ENCODE assay signal across 32 cellular contexts in genomic region chr5:122073864-122074263, GRCh38. TPM values are rescaled to one million over a fixed set of nuclear protein-coding genes. Genes with fewer than 3 reads are reported as not detected.
DNase-seq lines count a peak whose midpoint lies in the region; ATAC-seq and TF ChIP-seq lines count a peak whose summit lies in the region.
"Had no signal": no experiment of that assay in that cellular context is flagged by ENCODE, and none has a peak within 500 bp of the region (broad histone marks: within the 10 kb centered on the region; RNA-seq: fewer than 3 reads in every experiment).

No MANE protein-coding gene starts in this region.

- no peaks in the 10 kb centered on the region for H3K27me3 ChIP-seq in MG63
- H3K27me3 ChIP-seq in mesenchymal stem cell (ENCODE audit: control insufficient read depth in 1 of 2, insufficient read depth in 1 of 2, low read length in 2 of 2): no peaks in the 10 kb centered on the region
- H3K27me3 ChIP-seq in WERI-Rb-1 (ENCODE audit: insufficient read depth, low read depth, severe bottlenecking): peaks cover 5% of the 10 kb centered on the region
- peaks cover 24% of the 10 kb centered on the region for H3K27me3 ChIP-seq in left ventricle myocardium inferior (ENCODE audit: low read depth)
- peaks cover 0 to 26% (median 19%) of the 10 kb centered on the region in 3 donors for H3K27me3 ChIP-seq in stomach

- no peak overlapping the region for H2AK5ac ChIP-seq in mesenchymal stem cell (ENCODE audit: low read length, severe bottlenecking)

- no peak overlapping the region for H3K27ac ChIP-seq in mesenchymal stem cell (ENCODE audit: low read length, poor library complexity, severe bottlenecking)
- H3K27ac ChIP-seq in WERI-Rb-1: no peak overlapping the region
- H3K27ac ChIP-seq in left ventricle myocardium inferior (replicated peaks): no peak overlapping the region
- H3K27ac ChIP-seq in stomach: no peak overlapping the region
- H3K27ac ChIP-seq: heart right ventricle had no signal

- TF ChIP-seq CTCF in AG10803 (conservative IDR thresholded peaks at IDR 0.05; ENCODE audit: low read length): no peak
- no peak for TF ChIP-seq CTCF in WERI-Rb-1 (IDR thresholded peaks at IDR 0.05; ENCODE audit: low read depth, low read length)
- no peak for TF ChIP-seq CTCF in left ventricle myocardium inferior (IDR thresholded peaks at IDR 0.05; ENCODE audit: borderline replicate concordance)
- no peak for TF ChIP-seq CTCF in stomach (IDR thresholded peaks at IDR 0.05)

- no peak overlapping the region for H2BK15ac ChIP-seq in mesenchymal stem cell (ENCODE audit: low read depth, poor library complexity, severe bottlenecking)

- H3K79me1 ChIP-seq in mesenchymal stem cell (replicated peaks; ENCODE audit: low read length, poor library complexity, severe bottlenecking): peaks cover 5% of the 10 kb centered on the region

- H3K4me2 ChIP-seq in mesenchymal stem cell (ENCODE audit: low read length, poor library complexity, severe bottlenecking): no peak overlapping the region

- no peak overlapping the region for H3K23ac ChIP-seq in mesenchymal stem cell (ENCODE audit: low read length in 2 of 2)

- intact Hi-C loops in left ventricle myocardium inferior (cut with micrococcal nuclease): no loop called here
- intact Hi-C loops in stomach (cut with DNase I; ENCODE audit: low total_unique reads): no loop called here

- H3K18ac ChIP-seq in mesenchymal stem cell (ENCODE audit: low read depth in 1 of 2, low read length in 2 of 2): no peak overlapping the region

- no peak overlapping the region for H4K8ac ChIP-seq in mesenchymal stem cell (ENCODE audit: low read length)

- no peak overlapping the region for H2AFZ ChIP-seq in mesenchymal stem cell (ENCODE audit: low read depth, low read length)

- H2BK5ac ChIP-seq in mesenchymal stem cell (ENCODE audit: low read depth, low read length, poor library complexity, severe bottlenecking): no peak overlapping the region

- 94% methylated on average over 3 of the region's 3 CpGs for WGBS in mesenchymal stem cell
- WGBS in stomach, 5 donors: 91 to 94% (median 92%) methylated on average over 3 of the region's 3 CpGs

- H4K91ac ChIP-seq in mesenchymal stem cell (ENCODE audit: low read length): no peak overlapping the region

- DNase-seq in AG10803 (ENCODE audit: low read depth) (no peak), MG63 (no peak), mesenchymal stem cell (no peak), WERI-Rb-1 (no peak), left ventricle myocardium inferior (no peak), SKM-1 treated with dmso at 0.1 percent for 144 hours (lab: John Stamatoyannopoulos, UW; ENCODE audit: unreplicated experiment) (no peak), stomach (no peak)
- DNase-seq: activated CD8-positive, alpha-beta memory T cell treated with anti-CD3 and anti-CD28 coated beads for 24 hours; activated naive CD4-positive, alpha-beta T cell treated with Interleukin-2 at 50 U/mL for 16 hours; activated T-cell treated with anti-CD3 and anti-CD28 coated beads, Interleukin-2, amount 50 U/mL, for 48 hours; amygdala; caudate nucleus; EL; heart right ventricle; Kasumi-1; left colon; mesendoderm; naive thymus-derived CD8-positive, alpha-beta T cell; NCI-H1092 treated with DMSO at 0.1 percent for 48 hours; NCI-H1930; NCI-H2227 treated with DMSO at 0.1 percent for 48 hours; NCI-H82; OCI-M1; retina; SHP77; stimulated activated CD4-positive, alpha-beta T cell treated with anti-CD3 and anti-CD28 coated beads, Interleukin-12 subunit alpha, Interleukin-12 subunit beta, amount 100 ng/mL, for 4 hours; T-cell had no signal

- H2BK12ac ChIP-seq in mesenchymal stem cell (ENCODE audit: low read length in 2 of 2): no peak overlapping the region

- no peak for TF ChIP-seq POLR2A in stomach (IDR thresholded peaks at IDR 0.05)

- H3K4ac ChIP-seq in mesenchymal stem cell (ENCODE audit: low read depth in 1 of 2, low read length in 2 of 2): no peak overlapping the region

- no peak overlapping the region for H2BK120ac ChIP-seq in mesenchymal stem cell (ENCODE audit: low read depth, low read length)

- ATAC-seq in GM19463 (IDR thresholded peaks at IDR 0.05; ENCODE audit: unreplicated experiment): peak; percentile 32
- ATAC-seq: heart right ventricle; left colon; naive thymus-derived CD8-positive, alpha-beta T cell; T-cell had no signal

- peak overlapping the region in 1 of 2 experiments; percentile 26 for H3K14ac ChIP-seq in mesenchymal stem cell (ENCODE audit: low read length in 2 of 2)

- TF ChIP-seq EP300 in stomach (IDR thresholded peaks at IDR 0.05): no peak

- H3K36me3 ChIP-seq in MG63 (peaks cover 77% of the 10 kb centered on the region), mesenchymal stem cell (ENCODE audit: control insufficient read depth in 1 of 2, insufficient read depth in 2 of 2, low read depth in 1 of 2, low read length in 2 of 2) (peaks cover 0 to 64% of the 10 kb centered on the region in 2 experiments), WERI-Rb-1 (no peaks in the 10 kb centered on the region), left ventricle myocardium inferior (peaks cover 5% of the 10 kb centered on the region), stomach (peaks cover 0 to 7% (median 1%) of the 10 kb centered on the region in 4 donors)

- H3K4me1 ChIP-seq in mesenchymal stem cell (ENCODE audit: control insufficient read depth, insufficient read depth, low read depth, low read length) (no peaks in the 10 kb centered on the region), left ventricle myocardium inferior (peaks cover 26% of the 10 kb centered on the region), stomach (peaks cover 10 to 30% (median 23%) of the 10 kb centered on the region in 4 donors)

- H3K9ac ChIP-seq in mesenchymal stem cell (ENCODE audit: low read length): peak overlapping the region; percentile 97

- H3K4me3 ChIP-seq in AG10803 (ENCODE audit: low read length) (peak overlapping the region; percentile 92), MG63 (peak overlapping the region; percentile 82), mesenchymal stem cell (ENCODE audit: insufficient read depth in 1 of 2, low read depth in 1 of 2, low read length in 2 of 2) (peak overlapping the region in 1 of 2 experiments; percentile 96), WERI-Rb-1 (ENCODE audit: low read depth, low read length) (no peak overlapping the region), left ventricle myocardium inferior (no peak overlapping the region), stomach (no peak overlapping the region)
- H3K4me3 ChIP-seq: HAP-1, heart right ventricle had no signal

- H3K9me3 ChIP-seq in MG63 (no peaks in the 10 kb centered on the region), mesenchymal stem cell (ENCODE audit: control insufficient read depth, low read length) (no peaks in the 10 kb centered on the region), WERI-Rb-1 (ENCODE audit: severe bottlenecking) (no peaks in the 10 kb centered on the region), left ventricle myocardium inferior (replicated peaks) (no peaks in the 10 kb centered on the region), stomach (no peaks in the 10 kb centered on the region)
- H3K9me3 ChIP-seq: HAP-1, heart right ventricle had no signal

RNA-seq across cellular contexts. Expression of gene LOX, which starts 4.2 kb away (rescaled TPM):
- total RNA-seq in MG63 (2014; rRNA removed; shearing (Covaris generic); ENCODE audit: low replicate concordance): 334 and 360 TPM in 2 replicates
- polyA plus RNA-seq in mesenchymal stem cell (2013, experiment 1 of 2): 548 TPM
- 550 TPM for polyA plus RNA-seq in mesenchymal stem cell (2013, experiment 2 of 2)
- total RNA-seq in left ventricle myocardium inferior: 4.4 TPM
- total RNA-seq in stomach: 10 to 100 TPM in 2 of 5 donors, 1 to 10 TPM in 3; 4.5 to 31.4 (median 8.2) TPM
- polyA plus RNA-seq in stomach: 1 to 10 TPM; 1.1 to 4.3 (median 2.7) TPM
- total RNA-seq: naive thymus-derived CD8-positive, alpha-beta T cell had no signal
- polyA plus RNA-seq: CD14-positive monocyte; naive thymus-derived CD8-positive, alpha-beta T cell had no signal

RNA-seq across cellular contexts. Expression of gene ZNF474, which starts 55.5 kb away (rescaled TPM):
- 0.10 and 0.20 TPM in 2 replicates for total RNA-seq in MG63 (2014; rRNA removed; shearing (Covaris generic); ENCODE audit: low replicate concordance)
- 0.93 TPM for polyA plus RNA-seq in mesenchymal stem cell (2013, experiment 1 of 2)
- polyA plus RNA-seq in mesenchymal stem cell (2013, experiment 2 of 2): 0.85 TPM
- total RNA-seq in left ventricle myocardium inferior (not detected), stomach (under 1 TPM in 1 of 5 donors, not detected in 4; 0.37 TPM)
- under 1 TPM in 1 of 3 donors, not detected in 2; 0.08 TPM for polyA plus RNA-seq in stomach
- total RNA-seq: A673, endothelial cell of umbilical vein, left colon had no signal
- polyA plus RNA-seq: CD14-positive monocyte; naive thymus-derived CD8-positive, alpha-beta T cell had no signal

Comparison
In these comparisons a context has a peak if more than half of its experiments do, and no peak if none do; other contexts are left out.
1. H3K4me3 ChIP-seq: peak in AG10803 (single experiment) and MG63 (single experiment); none in WERI-Rb-1 (single experiment), left ventricle myocardium inferior (single experiment) and stomach (0 of 4).
2. RNA of gene LOX, which starts 4.2 kb away (total RNA-seq): 334 to 360 TPM in MG63; 4.5 to 31.4 TPM in stomach and 4.4 TPM in left ventricle myocardium inferior (single experiment); every median in the first group is over 10 times any median in the second.